Comparison of ENCODE assay signal across 8 cellular contexts in genomic region chr5:74673011-74673790, GRCh38. TPM values are rescaled to one million over a fixed set of nuclear protein-coding genes. Genes with fewer than 3 reads are reported as not detected.
DNase-seq lines count a peak whose midpoint lies in the region; ATAC-seq and TF ChIP-seq lines count a peak whose summit lies in the region.

No MANE protein-coding gene starts in this region.

- no TSS peak for BruUV-seq in MCF 10A (replicated peaks; lab: Mats Ljungman, UMichigan)

- H3K27me3 Mint-ChIP-seq in MCF 10A (ENCODE audit: insufficient read depth, unreplicated experiment), result no peaks in the 10 kb centered on the region

- no peaks in the 10 kb centered on the region for H3K36me3 Mint-ChIP-seq in MCF 10A (ENCODE audit: insufficient read depth, unreplicated experiment)

- H3K4me3 ChIP-seq in GM06990 (replicated peaks; ENCODE audit: low read depth, low read length) (no peak overlapping the region), vagina (peak overlapping the region in 1 of 2 donors; percentile 13)

- H3K27ac Mint-ChIP-seq in MCF 10A (ENCODE audit: low read depth, unreplicated experiment), result no peak overlapping the region

- H3K4me3 Mint-ChIP-seq in MCF 10A (ENCODE audit: unreplicated experiment), result no peak overlapping the region

- H3K27me3 ChIP-seq in GM06990 (replicated peaks; ENCODE audit: control insufficient read depth, insufficient read depth, low read length) (no peaks in the 10 kb centered on the region; the same call in 1 of the 2 replicates), vagina (no peaks in the 10 kb centered on the region)

- H3K27ac ChIP-seq in vagina, result peak overlapping the region; percentile 37

- DNase-seq in GM06990 (ENCODE audit: extremely low read depth, insufficient read length) (no peak), NCI-H2196 treated with DMSO at 0.1 percent for 48 hours (lab: John Stamatoyannopoulos, UW; ENCODE audit: unreplicated experiment) (peak; percentile 9), MCF 10A (ENCODE audit: unreplicated experiment) (peak; percentile 54), left lobe of liver (ENCODE audit: low spot score) (no peak), vagina (ENCODE audit: extremely low spot score in 2 of 2) (no peak), COLO668 (lab: John Stamatoyannopoulos, UW; ENCODE audit: unreplicated experiment) (no peak)

- ATAC-seq in left lobe of liver (peak; percentile 93), HG03280 (IDR thresholded peaks at IDR 0.05; ENCODE audit: unreplicated experiment) (no peak), GM18517 (IDR thresholded peaks at IDR 0.05; ENCODE audit: unreplicated experiment) (no peak)

- no peaks in the 10 kb centered on the region for H3K9me3 ChIP-seq in vagina

- H3K4me1 ChIP-seq in vagina, result peaks cover 6% of the 10 kb centered on the region

- H3K36me3 ChIP-seq in GM06990 (ENCODE audit: control insufficient read depth, insufficient read depth, low read length) (no peaks in the 10 kb centered on the region), vagina (no peaks in the 10 kb centered on the region)

- peaks cover 13% of the 10 kb centered on the region for H3K4me1 Mint-ChIP-seq in MCF 10A (ENCODE audit: insufficient read depth, unreplicated experiment)

- intact Hi-C loops in MCF 10A (cut with micrococcal nuclease), result loop anchor here (1.0 to 5.0 kb wide), 3 partner anchors 94 to 246 kb away; partner anchors contain the start of genes GFM2 and NSA2
- intact Hi-C loops in vagina (cut with DNase I), result no loop called here

- CTCF ChIA-PET in MCF 10A (lab: Yijun Ruan, JAX), result interaction anchor here (0.6 to 5.3 kb wide), 32 partner anchors 8 to 1077 kb away, joined by 3 to 68 read pairs (median 4); no protein-coding TSS in a partner anchor

- peak; percentile 9 for TF ChIP-seq CTCF in GM06990 (IDR thresholded peaks at IDR 0.05; ENCODE audit: insufficient read depth, low read length, poor library complexity, severe bottlenecking)
- peak; percentile 64 for TF ChIP-seq CTCF in MCF 10A (IDR thresholded peaks at IDR 0.05; ENCODE audit: unreplicated experiment)
- peak; percentile 16 to 49 (median 37) for TF ChIP-seq CTCF in vagina (IDR thresholded peaks at IDR 0.05)

- no peak for TF ChIP-seq POLR2A in vagina (IDR thresholded peaks at IDR 0.05)

- POLR2A ChIA-PET in MCF 10A (lab: Yijun Ruan, JAX), result interaction anchor here (0.8 to 1.3 kb wide), 4 partner anchors 10 to 94 kb away, joined by 3 to 8 read pairs (median 5); partner anchors contain the start of genes GFM2, HEXB and NSA2

- no peaks in the 10 kb centered on the region for H3K9me3 Mint-ChIP-seq in MCF 10A (ENCODE audit: unreplicated experiment)

RNA-seq across cellular contexts. Expression of gene HEXB, which starts 11.8 kb away (rescaled TPM):
- total RNA-seq in MCF 10A (2022), result 82.8 and 93.7 TPM in 2 replicates
- 66.0 TPM for total RNA-seq in left lobe of liver
- total RNA-seq in vagina, result 118 TPM

RNA-seq across cellular contexts. Expression of gene ENC1, which starts 32.7 kb away (rescaled TPM):
- 10.7 and 12.9 TPM in 2 replicates for total RNA-seq in MCF 10A (2022)
- total RNA-seq in left lobe of liver, result 5.8 TPM
- total RNA-seq in vagina, result 7.1 TPM

Comparison
In these comparisons a context has a peak if more than half of its experiments do, and no peak if none do; other contexts are left out.
1. DNase-seq: peak in NCI-H2196 treated with DMSO at 0.1 percent for 48 hours (single experiment) and MCF 10A (single experiment); none in GM06990 (single experiment), left lobe of liver (single experiment), vagina (0 of 2) and COLO668 (single experiment).
2. CTCF ChIP-seq: peak in every context shown above with its lines; median percentile 64 in MCF 10A; 37 in vagina; 9 in GM06990.